ENCODE assay signal across 9 cellular contexts in the genomic region with DNA sequence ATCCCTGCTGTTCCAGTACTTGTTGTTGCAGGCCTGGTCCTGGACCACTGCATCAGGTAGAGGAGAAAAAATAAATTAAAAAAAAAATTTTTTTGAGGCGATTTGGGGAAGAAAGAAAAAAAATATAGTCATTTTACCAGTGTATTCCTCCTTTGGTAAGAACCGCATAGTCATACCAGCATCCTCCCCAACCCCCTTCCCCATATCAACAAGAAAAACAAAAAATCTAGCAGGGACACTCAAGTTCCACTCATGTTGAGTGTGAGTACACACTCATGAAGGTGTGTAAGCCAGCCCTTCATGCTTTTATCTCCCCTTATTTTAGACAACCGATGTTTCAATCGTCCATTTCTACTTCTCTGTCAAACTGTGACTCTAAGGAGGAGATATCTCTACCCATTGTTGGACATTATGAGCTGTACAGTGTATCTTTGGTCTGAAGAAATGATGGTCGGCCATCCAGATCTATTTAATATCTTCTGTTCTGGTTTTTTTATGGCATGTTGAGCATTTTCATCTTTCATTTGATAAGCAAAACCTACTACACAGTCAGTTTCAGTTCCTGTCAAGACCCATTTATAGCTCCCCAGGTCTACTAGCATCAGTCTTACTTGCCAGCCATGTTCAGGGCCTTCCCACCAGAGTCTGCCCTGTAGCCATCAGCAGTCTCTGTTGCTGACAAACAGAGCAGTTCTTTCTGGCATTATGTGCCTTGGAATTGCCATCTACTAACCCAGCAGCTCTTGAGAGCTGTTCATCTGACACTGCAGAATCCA. TPM values are rescaled to one million over a fixed set of nuclear protein-coding genes. Genes with fewer than 3 reads are reported as not detected.
DNase-seq lines count a peak whose midpoint lies in the region; ATAC-seq lines count a peak whose summit lies in the region.
"Had no signal": no experiment of that assay in that cellular context is flagged by ENCODE, and none has a peak within 500 bp of the region (broad histone marks: within the 10 kb centered on the region; RNA-seq: fewer than 3 reads in every experiment).

No MANE protein-coding gene starts in this region.

- H3K4me3 Mint-ChIP-seq in T-helper 1 cell treated with Interleukin-12 subunit alpha and Interleukin-12 subunit beta and Interleukin-4 antibody, amounts not matched to agents 30 μg/mL and 1 μg/mL, for 36 hours: no peak overlapping the region
- H3K4me3 Mint-ChIP-seq in memory B cell: peak overlapping the region; percentile 74
- no peak overlapping the region for H3K4me3 Mint-ChIP-seq in activated CD4-positive, alpha-beta memory T cell treated with anti-CD3 and anti-CD28 coated beads, Interleukin-2, amount 10 ng/mL, durations not matched to agents 7 days and 5 days

- no peaks in the 10 kb centered on the region for H3K9me3 Mint-ChIP-seq in T-helper 1 cell treated with Interleukin-12 subunit alpha and Interleukin-12 subunit beta and Interleukin-4 antibody, amounts not matched to agents 30 μg/mL and 1 μg/mL, for 36 hours
- no peaks in the 10 kb centered on the region for H3K9me3 Mint-ChIP-seq in memory B cell
- H3K9me3 Mint-ChIP-seq in activated CD4-positive, alpha-beta memory T cell treated with anti-CD3 and anti-CD28 coated beads, Interleukin-2, amount 10 ng/mL, durations not matched to agents 7 days and 5 days: no peaks in the 10 kb centered on the region

- DNase-seq in T-helper 1 cell: no peak
- peak; percentile 31 to 33 for DNase-seq in memory B cell (ENCODE audit: low spot score in 2 of 2)
- DNase-seq in NCI-H2081 (lab: John Stamatoyannopoulos, UW): no peak
- DNase-seq in activated CD4-positive, alpha-beta memory T cell treated with anti-CD3 and anti-CD28 coated beads, Interleukin-2, amount 10 ng/mL, durations not matched to agents 7 days and 5 days: no peak
- DNase-seq in NCI-H128 (lab: John Stamatoyannopoulos, UW; ENCODE audit: unreplicated experiment): no peak
- DNase-seq: Kasumi-1 had no signal

- ATAC-seq in GM21576 (IDR thresholded peaks at IDR 0.05; ENCODE audit: unreplicated experiment) (peak; percentile 97), HG03175 (IDR thresholded peaks at IDR 0.05; ENCODE audit: unreplicated experiment) (peak; percentile 96), memory B cell (ENCODE audit: low read depth) (peak; percentile 98)

- POLR2A ChIA-PET in activated CD4-positive, alpha-beta memory T cell treated with anti-CD3 and anti-CD28 coated beads, Interleukin-2, amount 10 ng/mL, durations not matched to agents 7 days and 5 days (lab: Charles Lee): interaction anchor here (1.0 kb wide), 1 partner anchor 10 kb away, joined by 3 read pairs; no protein-coding TSS in a partner anchor

- H3K27me3 Mint-ChIP-seq in T-helper 1 cell treated with Interleukin-12 subunit alpha and Interleukin-12 subunit beta and Interleukin-4 antibody, amounts not matched to agents 30 μg/mL and 1 μg/mL, for 36 hours (ENCODE audit: low read depth): no peaks in the 10 kb centered on the region
- no peaks in the 10 kb centered on the region for H3K27me3 Mint-ChIP-seq in memory B cell
- no peaks in the 10 kb centered on the region for H3K27me3 Mint-ChIP-seq in activated CD4-positive, alpha-beta memory T cell treated with anti-CD3 and anti-CD28 coated beads, Interleukin-2, amount 10 ng/mL, durations not matched to agents 7 days and 5 days

- peaks cover 8% of the 10 kb centered on the region for H3K4me1 Mint-ChIP-seq in T-helper 1 cell treated with Interleukin-12 subunit alpha and Interleukin-12 subunit beta and Interleukin-4 antibody, amounts not matched to agents 30 μg/mL and 1 μg/mL, for 36 hours (ENCODE audit: low read depth)
- peaks cover 30% of the 10 kb centered on the region for H3K4me1 Mint-ChIP-seq in memory B cell
- peaks cover 17% of the 10 kb centered on the region for H3K4me1 Mint-ChIP-seq in activated CD4-positive, alpha-beta memory T cell treated with anti-CD3 and anti-CD28 coated beads, Interleukin-2, amount 10 ng/mL, durations not matched to agents 7 days and 5 days

- peaks cover 37% of the 10 kb centered on the region for H3K36me3 Mint-ChIP-seq in T-helper 1 cell treated with Interleukin-12 subunit alpha and Interleukin-12 subunit beta and Interleukin-4 antibody, amounts not matched to agents 30 μg/mL and 1 μg/mL, for 36 hours (ENCODE audit: low read depth)
- H3K36me3 Mint-ChIP-seq in memory B cell: peaks cover 41% of the 10 kb centered on the region
- peaks cover 65% of the 10 kb centered on the region for H3K36me3 Mint-ChIP-seq in activated CD4-positive, alpha-beta memory T cell treated with anti-CD3 and anti-CD28 coated beads, Interleukin-2, amount 10 ng/mL, durations not matched to agents 7 days and 5 days (ENCODE audit: low read depth)

- CTCF ChIA-PET in activated CD4-positive, alpha-beta memory T cell treated with anti-CD3 and anti-CD28 coated beads, Interleukin-2, amount 10 ng/mL, durations not matched to agents 7 days and 5 days (lab: Charles Lee): interaction anchor here (1.3 kb wide), 1 partner anchor 76 kb away, joined by 3 read pairs; no protein-coding TSS in a partner anchor

- peak overlapping the region; percentile 9 for H3K27ac Mint-ChIP-seq in T-helper 1 cell treated with Interleukin-12 subunit alpha and Interleukin-12 subunit beta and Interleukin-4 antibody, amounts not matched to agents 30 μg/mL and 1 μg/mL, for 36 hours
- peak overlapping the region; percentile 88 for H3K27ac Mint-ChIP-seq in memory B cell
- no peak overlapping the region for H3K27ac Mint-ChIP-seq in activated CD4-positive, alpha-beta memory T cell treated with anti-CD3 and anti-CD28 coated beads, Interleukin-2, amount 10 ng/mL, durations not matched to agents 7 days and 5 days

RNA-seq across cellular contexts. Expression of a gene that starts 20.0 kb away (rescaled TPM):
- total RNA-seq in activated CD4-positive, alpha-beta memory T cell treated with anti-CD3 and anti-CD28 coated beads, Interleukin-2, amount 10 ng/mL, durations not matched to agents 7 days and 5 days: 10 to 100 TPM; 54.5 to 60.1 TPM

RNA-seq across cellular contexts. Expression of a gene that starts 20.6 kb away (rescaled TPM):
- 10 to 100 TPM; 22.9 to 24.8 TPM for total RNA-seq in activated CD4-positive, alpha-beta memory T cell treated with anti-CD3 and anti-CD28 coated beads, Interleukin-2, amount 10 ng/mL, durations not matched to agents 7 days and 5 days

RNA-seq across cellular contexts. Expression of a gene that starts 37.6 kb away (rescaled TPM):
- total RNA-seq in activated CD4-positive, alpha-beta memory T cell treated with anti-CD3 and anti-CD28 coated beads, Interleukin-2, amount 10 ng/mL, durations not matched to agents 7 days and 5 days: under 1 TPM; 0.15 to 0.25 TPM

Comparison
In these comparisons a context has a peak if more than half of its experiments do, and no peak if none do; other contexts are left out.
1. DNase-seq: peak in memory B cell (2 of 2); none in T-helper 1 cell (0 of 5), NCI-H2081 (0 of 2), activated CD4-positive, alpha-beta memory T cell treated with anti-CD3 and anti-CD28 coated beads, Interleukin-2, amount 10 ng/mL, durations not matched to agents 7 days and 5 days (single experiment) and NCI-H128 (single experiment).
2. Peak in every context shown above with its lines, with median percentiles within 50 percentile points of each other: ATAC-seq.